16 cellular contexts compared by ENCODE assay signal in genomic region chr5:65041296-65042158, GRCh38.
DNase-seq lines count a peak whose midpoint lies in the region; ATAC-seq, FAIRE-seq and TF ChIP-seq lines count a peak whose summit lies in the region.
"Had no signal": no experiment of that assay in that cellular context is flagged by ENCODE, and none has a peak within 500 bp of the region (broad histone marks: within the 10 kb centered on the region; RNA-seq: fewer than 3 reads in every experiment).

No MANE protein-coding gene starts in this region.

- H3K9me3 Mint-ChIP-seq in activated CD4-positive, alpha-beta memory T cell treated with anti-CD3 and anti-CD28 coated beads, Interleukin-2, amount 10 ng/mL, durations not matched to agents 7 days and 5 days = no peaks in the 10 kb centered on the region
- H3K9me3 Mint-ChIP-seq: activated T-helper 2 cell treated with anti-CD3 and anti-CD28 coated beads, Interferon-gamma antibody, Interleukin-2, Interleukin-4, amounts not matched to agents 10 μg/mL and 5 μg/mL and 100 μg/mL, durations not matched to agents 14 hours and 24 hours and 36 hours; naive thymus-derived CD8-positive, alpha-beta T cell had no signal

- CTCF ChIA-PET in activated CD4-positive, alpha-beta memory T cell treated with anti-CD3 and anti-CD28 coated beads, Interleukin-2, amount 10 ng/mL, durations not matched to agents 7 days and 5 days (lab: Charles Lee) = no interaction called here

- intact Hi-C loops in Right ventricle myocardium superior (cut with DNase I) (no loop called here), Right ventricle myocardium inferior (cut with DNase I) (no loop called here), aorta (cut with DNase I) (loop anchor here in 1 of 2 donors (1.0 kb wide), 1 partner anchor 19 kb away; no protein-coding TSS in a partner anchor)

- H3K4me1 ChIP-seq in keratinocyte (ENCODE audit: control insufficient read depth, extremely low read depth, insufficient read depth, low read length) = peaks cover 6% of the 10 kb centered on the region
- peaks cover 4 to 7% of the 10 kb centered on the region in 2 donors for H3K4me1 ChIP-seq in aorta (ENCODE audit: control insufficient read depth in 1 of 2, insufficient read depth in 2 of 2, low read length in 2 of 2)

- no peak overlapping the region for H2AFZ ChIP-seq in keratinocyte (ENCODE audit: control insufficient read depth, low read length)

- no peak for TF ChIP-seq CTCF in keratinocyte (optimal IDR thresholded peaks at IDR 0.05 in 1 of 3, IDR thresholded peaks at IDR 0.05 in 1 of 3, conservative IDR thresholded peaks at IDR 0.05 in 1 of 3; ENCODE audit: extremely low read depth in 1 of 3, insufficient read depth in 2 of 3, low read length in 3 of 3)

- no peaks in the 10 kb centered on the region for H4K20me1 ChIP-seq in keratinocyte (ENCODE audit: control insufficient read depth, extremely low read depth, insufficient read depth, low read length)

- POLR2A ChIA-PET in activated CD4-positive, alpha-beta memory T cell treated with anti-CD3 and anti-CD28 coated beads, Interleukin-2, amount 10 ng/mL, durations not matched to agents 7 days and 5 days (lab: Charles Lee) = no interaction called here

- dilution Hi-C loops in keratinocyte (cut with MboI; ENCODE audit: extremely low pct_ligation_motif_present, low sequenced_read_pairs) = no loop called here

- no peak overlapping the region for H3K9ac ChIP-seq in keratinocyte (ENCODE audit: control insufficient read depth, extremely low read depth, insufficient read depth, low read length)

- H3K9me3 ChIP-seq in keratinocyte (ENCODE audit: control insufficient read depth, low read depth, low read length) = no peaks in the 10 kb centered on the region
- H3K9me3 ChIP-seq in aorta (ENCODE audit: control insufficient read depth, low read length) = no peaks in the 10 kb centered on the region
- H3K9me3 ChIP-seq: sigmoid colon had no signal

- no peaks in the 10 kb centered on the region for H3K79me2 ChIP-seq in keratinocyte (ENCODE audit: control insufficient read depth, insufficient read depth, low read length)

- peak; percentile 46 for FAIRE-seq in keratinocyte (lab: Jason Lieb, UNC)
- FAIRE-seq: bronchial epithelial cell, urothelium cell line had no signal

- H3K36me3 Mint-ChIP-seq in activated CD4-positive, alpha-beta memory T cell treated with anti-CD3 and anti-CD28 coated beads, Interleukin-2, amount 10 ng/mL, durations not matched to agents 7 days and 5 days (ENCODE audit: low read depth) = no peaks in the 10 kb centered on the region
- H3K36me3 Mint-ChIP-seq: naive thymus-derived CD8-positive, alpha-beta T cell had no signal

- H3K4me2 ChIP-seq in keratinocyte (ENCODE audit: control insufficient read depth, extremely low read depth, insufficient read depth, low read depth, low read length) = no peak overlapping the region

- H3K36me3 ChIP-seq in keratinocyte (ENCODE audit: control insufficient read depth in 2 of 2, extremely low read depth in 1 of 2, insufficient read depth in 2 of 2, low read length in 2 of 2) (no peaks in the 10 kb centered on the region), aorta (ENCODE audit: control insufficient read depth in 1 of 2, insufficient read depth in 2 of 2, low read length in 1 of 2) (no peaks in the 10 kb centered on the region)
- H3K36me3 ChIP-seq: sigmoid colon had no signal

- H3K4me3 Mint-ChIP-seq in activated CD4-positive, alpha-beta memory T cell treated with anti-CD3 and anti-CD28 coated beads, Interleukin-2, amount 10 ng/mL, durations not matched to agents 7 days and 5 days = no peak overlapping the region
- H3K4me3 Mint-ChIP-seq: activated CD4-positive, alpha-beta T cell treated with anti-CD3 and anti-CD28 coated beads for 36 hours; naive thymus-derived CD8-positive, alpha-beta T cell had no signal

- no peak overlapping the region for H3K4me3 ChIP-seq in keratinocyte (ENCODE audit: control insufficient read depth in 2 of 3, extremely low read depth in 1 of 3, insufficient read depth in 2 of 3, low read depth in 1 of 3, low read length in 3 of 3)
- no peak overlapping the region for H3K4me3 ChIP-seq in aorta (ENCODE audit: low read length in 2 of 2)
- H3K4me3 ChIP-seq: sigmoid colon had no signal

- no peak overlapping the region for H3K27ac Mint-ChIP-seq in activated CD4-positive, alpha-beta memory T cell treated with anti-CD3 and anti-CD28 coated beads, Interleukin-2, amount 10 ng/mL, durations not matched to agents 7 days and 5 days
- H3K27ac Mint-ChIP-seq: activated CD4-positive, alpha-beta T cell treated with anti-CD3 and anti-CD28 coated beads for 36 hours; activated T-helper 2 cell treated with anti-CD3 and anti-CD28 coated beads, Interferon-gamma antibody, Interleukin-2, Interleukin-4, amounts not matched to agents 10 μg/mL and 5 μg/mL and 100 μg/mL, durations not matched to agents 14 hours and 24 hours and 36 hours; naive thymus-derived CD8-positive, alpha-beta T cell had no signal

- H3K27me3 ChIP-seq in keratinocyte (ENCODE audit: control insufficient read depth, extremely low read depth, insufficient read depth, low read length) (no peaks in the 10 kb centered on the region), aorta (ENCODE audit: control insufficient read depth in 1 of 2, insufficient read depth in 2 of 2, low read length in 1 of 2) (no peaks in the 10 kb centered on the region)
- H3K27me3 ChIP-seq: sigmoid colon had no signal

- peaks cover 2% of the 10 kb centered on the region for H3K27me3 Mint-ChIP-seq in activated CD4-positive, alpha-beta memory T cell treated with anti-CD3 and anti-CD28 coated beads, Interleukin-2, amount 10 ng/mL, durations not matched to agents 7 days and 5 days
- H3K27me3 Mint-ChIP-seq: activated CD4-positive, alpha-beta T cell treated with anti-CD3 and anti-CD28 coated beads for 36 hours; naive thymus-derived CD8-positive, alpha-beta T cell had no signal

- H3K27ac ChIP-seq in keratinocyte (ENCODE audit: control insufficient read depth, insufficient read depth, low read length) = no peak overlapping the region
- peak overlapping the region; percentile 58 to 72 for H3K27ac ChIP-seq in aorta (ENCODE audit: low read depth in 1 of 2, low read length in 2 of 2)

- no peak for DNase-seq in Right ventricle myocardium superior
- DNase-seq in Right ventricle myocardium inferior (ENCODE audit: missing footprints) = no peak
- DNase-seq in UCSD-AML1 (lab: John Stamatoyannopoulos, UW; ENCODE audit: unreplicated experiment) = peak; percentile 9
- no peak for DNase-seq in keratinocyte (ENCODE audit: low read depth, low spot score)
- DNase-seq in aorta = no peak
- no peak for DNase-seq in central memory CD4-positive, alpha-beta T cell
- no peak for DNase-seq in activated CD4-positive, alpha-beta memory T cell treated with anti-CD3 and anti-CD28 coated beads, Interleukin-2, amount 10 ng/mL, durations not matched to agents 7 days and 5 days
- DNase-seq: activated CD4-positive, alpha-beta T cell treated with anti-CD3 and anti-CD28 coated beads for 36 hours; erythroblast; naive thymus-derived CD8-positive, alpha-beta T cell; NCI-H1694 treated with DMSO at 0.1 percent for 48 hours; sigmoid colon had no signal

- 62 to 65% methylated on average over 2 of the region's 2 CpGs for WGBS in aorta, 2 donors

- peak; percentile 13 for ATAC-seq in Right ventricle myocardium superior (ENCODE audit: poor library complexity)
- no peak for ATAC-seq in Right ventricle myocardium inferior
- no peak for ATAC-seq in aorta (ENCODE audit: low FRiP score)
- no peak for ATAC-seq in HG03097 (IDR thresholded peaks at IDR 0.05; ENCODE audit: low FRiP score, unreplicated experiment)
- ATAC-seq: activated CD4-positive, alpha-beta T cell treated with anti-CD3 and anti-CD28 coated beads for 36 hours; naive thymus-derived CD8-positive, alpha-beta T cell had no signal

- no peaks in the 10 kb centered on the region for H3K9me1 ChIP-seq in keratinocyte (ENCODE audit: control insufficient read depth, extremely low read depth, insufficient read depth, low read length)

- peaks cover 26% of the 10 kb centered on the region for H3K4me1 Mint-ChIP-seq in activated CD4-positive, alpha-beta memory T cell treated with anti-CD3 and anti-CD28 coated beads, Interleukin-2, amount 10 ng/mL, durations not matched to agents 7 days and 5 days
